In the genomic region with DNA sequence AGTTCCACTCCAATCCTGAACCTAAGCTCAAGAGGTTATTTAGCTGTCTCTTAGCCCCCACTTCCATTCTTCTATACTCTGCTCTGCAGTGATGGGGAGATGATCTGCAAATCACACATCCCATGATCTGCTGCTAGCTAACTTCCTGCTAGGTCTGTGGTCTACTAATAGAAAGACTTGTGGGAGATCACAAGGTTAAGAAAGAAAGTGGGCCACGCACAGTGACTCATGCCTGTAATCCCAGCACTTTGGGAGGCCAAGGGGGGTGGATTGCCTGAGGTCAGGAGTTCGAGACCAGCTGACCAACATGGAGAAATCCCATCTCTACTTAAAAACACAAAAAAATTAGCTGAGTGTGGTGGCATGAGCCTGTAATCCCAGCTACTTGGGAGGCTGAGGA, we compare ENCODE assay signal across 24 cellular contexts.
DNase-seq lines count a peak whose midpoint lies in the region; ATAC-seq, FAIRE-seq and TF ChIP-seq lines count a peak whose summit lies in the region.
"Had no signal": no experiment of that assay in that cellular context is flagged by ENCODE, and none has a peak within 500 bp of the region (broad histone marks: within the 10 kb centered on the region; RNA-seq: fewer than 3 reads in every experiment).

No MANE protein-coding gene starts in this region.

- no peak overlapping the region for H3K4me2 ChIP-seq in GM12878 (ENCODE audit: control insufficient read depth, insufficient read depth)
- H3K4me2 ChIP-seq: BLaER1, GM23338, KMS-11, SK-N-SH had no signal

- TF ChIP-seq POLR2A in NB4 (IDR thresholded peaks at IDR 0.05; ENCODE audit: extremely low read depth, insufficient read length) = no peak
- TF ChIP-seq POLR2A in GM12878 (IDR thresholded peaks at IDR 0.05; ENCODE audit: low read depth, low read length) = no peak

- no peak for TF ChIP-seq EP300 in GM12878 (IDR thresholded peaks at IDR 0.05; ENCODE audit: borderline replicate concordance in 1 of 2, control insufficient read depth in 1 of 2, low read depth in 2 of 2, low read length in 2 of 2)

- no TSS peak for BruUV-seq in GM12878 (replicated peaks; lab: Mats Ljungman, UMichigan)

- no peak overlapping the region for H3K9ac ChIP-seq in GM12878 (ENCODE audit: control insufficient read depth, insufficient read depth, low read length)
- H3K9ac ChIP-seq: BLaER1, KMS-11, SK-N-SH had no signal

- H3K27me3 ChIP-seq in GM12878 (replicated peaks in 1 of 2; ENCODE audit: control insufficient read depth in 2 of 2, insufficient read depth in 2 of 2, low read length in 1 of 2) = no peaks in the 10 kb centered on the region
- H3K27me3 ChIP-seq: BLaER1 had no signal

- RAD21 ChIA-PET in GM12878 (lab: Charles Lee; ENCODE audit: unreplicated experiment) = no interaction called here

- ATAC-seq in GM18867 (IDR thresholded peaks at IDR 0.05; ENCODE audit: unreplicated experiment) (peak; percentile 35), HG03342 (IDR thresholded peaks at IDR 0.05; ENCODE audit: unreplicated experiment) (peak; percentile 35), GM12878 (peak; percentile 51), HG03439 (IDR thresholded peaks at IDR 0.05; ENCODE audit: unreplicated experiment) (no peak), HG03095 (IDR thresholded peaks at IDR 0.05; ENCODE audit: unreplicated experiment) (no peak)
- ATAC-seq: GM23338 had no signal

- H3K4me1 ChIP-seq in GM12878 (ENCODE audit: control insufficient read depth, insufficient read depth, low read length) = no peaks in the 10 kb centered on the region

- H3K27ac ChIP-seq in GM12878 (ENCODE audit: control insufficient read depth, insufficient read depth) = no peak overlapping the region
- H3K27ac ChIP-seq: BLaER1, HL-60, KMS-11 had no signal

- POLR2A ChIA-PET in GM12878 (lab: Charles Lee) = no interaction called here

- 0% methylated on average over 2 of the region's 2 CpGs for WGBS in GM12878 (ENCODE audit: insufficient coverage, insufficient replicate concordance, low lambda C conversion rate, missing lambda C conversion rate)

- TF ChIP-seq CTCF in NB4 (IDR thresholded peaks at IDR 0.05; ENCODE audit: low read depth, low read length) = no peak
- TF ChIP-seq CTCF in GM12878 (IDR thresholded peaks at IDR 0.05 in 2 of 3, conservative IDR thresholded peaks at IDR 0.05 in 1 of 3; ENCODE audit: control insufficient read depth in 2 of 3, extremely low read depth in 1 of 3, insufficient read depth in 1 of 3, low read depth in 3 of 3, low read length in 3 of 3) = no peak

- FAIRE-seq in GM12878 (lab: Jason Lieb, UNC) = no peak
- FAIRE-seq: G401.6 had no signal

- in situ Hi-C loops in GM12878 (cut with MboI) = no loop called here

- intact Hi-C loops in GM12878 (cut with micrococcal nuclease; ENCODE audit: unreplicated experiment) = no loop called here

- H3K79me2 ChIP-seq in GM12878 (ENCODE audit: control insufficient read depth, insufficient read depth, low read length) = no peaks in the 10 kb centered on the region

- no peaks in the 10 kb centered on the region for H3K36me3 ChIP-seq in GM12878 (ENCODE audit: control insufficient read depth in 2 of 2, insufficient read depth in 2 of 2, low read length in 1 of 2)
- H3K36me3 ChIP-seq: BLaER1 had no signal

- H4K20me1 ChIP-seq in GM12878 (ENCODE audit: control insufficient read depth, insufficient read depth) = no peaks in the 10 kb centered on the region
- H4K20me1 ChIP-seq: BLaER1 had no signal

- no peak overlapping the region for H2AFZ ChIP-seq in GM12878 (ENCODE audit: control insufficient read depth, low read depth, low read length)
- H2AFZ ChIP-seq: GM23338 had no signal

- SMC1A ChIA-PET in GM12878 (lab: Charles Lee; ENCODE audit: uncharacterized antibody, unreplicated experiment) = interaction anchor here (0.6 to 2.1 kb wide), 4 partner anchors 19 to 350 kb away, joined by 3 to 4 read pairs (median 4); no protein-coding TSS in a partner anchor

- peak; percentile 14 for DNase-seq in NB4 (ENCODE audit: low read depth)
- no peak for DNase-seq in GM12878 (ENCODE audit: low read depth, low spot score)
- DNase-seq in NK-92 treated with Interleukin-12 subunit alpha and Interleukin-12 subunit beta, amount 100 ng/mL, for 24 hours (lab: John Stamatoyannopoulos, UW) = no peak
- DNase-seq: ACHN; CD4-positive, alpha-beta T cell; COR-L47; HCEC 1CT; NCI-H1048; NCI-H1417 treated with DMSO at 0.1 percent for 48 hours; NCI-H187; NCI-H446; NCI-H526; SIG-M5; SK-N-SH; T-helper 1 cell had no signal

- TF ChIP-seq RAD21 in GM12878 (IDR thresholded peaks at IDR 0.05; ENCODE audit: insufficient read depth, low read depth, low read length) = no peak

- CTCF ChIA-PET in GM12878 (lab: Yijun Ruan, JAX) = interaction anchor here (0.6 to 1.6 kb wide), 4 partner anchors 11 to 241 kb away, joined by 3 to 5 read pairs (median 3); no protein-coding TSS in a partner anchor

- no peak overlapping the region for H3K4me3 ChIP-seq in NB4 (ENCODE audit: low read depth, low read length)
- no peak overlapping the region for H3K4me3 ChIP-seq in GM12878
- H3K4me3 ChIP-seq: BLaER1, GM23338 had no signal

- H3K9me3 ChIP-seq in GM12878 (replicated peaks; ENCODE audit: control insufficient read depth, insufficient read depth, low read length) = no peaks in the 10 kb centered on the region
- H3K9me3 ChIP-seq: BLaER1, SK-N-SH had no signal

TF ChIP-seq in GM12878, 131 proteins besides CTCF, POLR2A, EP300 and RAD21:
- TF ChIP-seq, protein P1, sequence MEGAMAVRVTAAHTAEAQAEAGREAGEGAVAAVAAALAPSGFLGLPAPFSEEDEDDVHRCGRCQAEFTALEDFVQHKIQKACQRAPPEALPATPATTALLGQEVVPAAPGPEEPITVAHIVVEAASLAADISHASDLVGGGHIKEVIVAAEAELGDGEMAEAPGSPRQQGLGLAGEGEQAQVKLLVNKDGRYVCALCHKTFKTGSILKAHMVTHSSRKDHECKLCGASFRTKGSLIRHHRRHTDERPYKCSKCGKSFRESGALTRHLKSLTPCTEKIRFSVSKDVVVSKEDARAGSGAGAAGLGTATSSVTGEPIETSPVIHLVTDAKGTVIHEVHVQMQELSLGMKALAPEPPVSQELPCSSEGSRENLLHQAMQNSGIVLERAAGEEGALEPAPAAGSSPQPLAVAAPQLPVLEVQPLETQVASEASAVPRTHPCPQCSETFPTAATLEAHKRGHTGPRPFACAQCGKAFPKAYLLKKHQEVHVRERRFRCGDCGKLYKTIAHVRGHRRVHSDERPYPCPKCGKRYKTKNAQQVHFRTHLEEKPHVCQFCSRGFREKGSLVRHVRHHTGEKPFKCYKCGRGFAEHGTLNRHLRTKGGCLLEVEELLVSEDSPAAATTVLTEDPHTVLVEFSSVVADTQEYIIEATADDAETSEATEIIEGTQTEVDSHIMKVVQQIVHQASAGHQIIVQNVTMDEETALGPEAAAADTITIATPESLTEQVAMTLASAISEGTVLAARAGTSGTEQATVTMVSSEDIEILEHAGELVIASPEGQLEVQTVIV (IDR thresholded peaks at IDR 0.05; ENCODE audit: borderline replicate concordance, partially characterized antibody) = no peak
- TF ChIP-seq ZNF217 (IDR thresholded peaks at IDR 0.05) = no peak
- peak; percentile 34 for TF ChIP-seq IKZF1 (conservative IDR thresholded peaks at IDR 0.05)
- TF ChIP-seq RUNX3 (IDR thresholded peaks at IDR 0.05; ENCODE audit: low read length) = peak; percentile 52; the same call in 1 of the 2 replicates
- TF ChIP-seq, protein P2, sequence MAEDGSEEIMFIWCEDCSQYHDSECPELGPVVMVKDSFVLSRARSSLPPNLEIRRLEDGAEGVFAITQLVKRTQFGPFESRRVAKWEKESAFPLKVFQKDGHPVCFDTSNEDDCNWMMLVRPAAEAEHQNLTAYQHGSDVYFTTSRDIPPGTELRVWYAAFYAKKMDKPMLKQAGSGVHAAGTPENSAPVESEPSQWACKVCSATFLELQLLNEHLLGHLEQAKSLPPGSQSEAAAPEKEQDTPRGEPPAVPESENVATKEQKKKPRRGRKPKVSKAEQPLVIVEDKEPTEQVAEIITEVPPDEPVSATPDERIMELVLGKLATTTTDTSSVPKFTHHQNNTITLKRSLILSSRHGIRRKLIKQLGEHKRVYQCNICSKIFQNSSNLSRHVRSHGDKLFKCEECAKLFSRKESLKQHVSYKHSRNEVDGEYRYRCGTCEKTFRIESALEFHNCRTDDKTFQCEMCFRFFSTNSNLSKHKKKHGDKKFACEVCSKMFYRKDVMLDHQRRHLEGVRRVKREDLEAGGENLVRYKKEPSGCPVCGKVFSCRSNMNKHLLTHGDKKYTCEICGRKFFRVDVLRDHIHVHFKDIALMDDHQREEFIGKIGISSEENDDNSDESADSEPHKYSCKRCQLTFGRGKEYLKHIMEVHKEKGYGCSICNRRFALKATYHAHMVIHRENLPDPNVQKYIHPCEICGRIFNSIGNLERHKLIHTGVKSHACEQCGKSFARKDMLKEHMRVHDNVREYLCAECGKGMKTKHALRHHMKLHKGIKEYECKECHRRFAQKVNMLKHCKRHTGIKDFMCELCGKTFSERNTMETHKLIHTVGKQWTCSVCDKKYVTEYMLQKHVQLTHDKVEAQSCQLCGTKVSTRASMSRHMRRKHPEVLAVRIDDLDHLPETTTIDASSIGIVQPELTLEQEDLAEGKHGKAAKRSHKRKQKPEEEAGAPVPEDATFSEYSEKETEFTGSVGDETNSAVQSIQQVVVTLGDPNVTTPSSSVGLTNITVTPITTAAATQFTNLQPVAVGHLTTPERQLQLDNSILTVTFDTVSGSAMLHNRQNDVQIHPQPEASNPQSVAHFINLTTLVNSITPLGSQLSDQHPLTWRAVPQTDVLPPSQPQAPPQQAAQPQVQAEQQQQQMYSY (CRISPR knock-in tag; IDR thresholded peaks at IDR 0.05) = no peak
- 0 out of 2 replicates have a peak, but pooled peaks have one; percentile 32 for TF ChIP-seq EED (IDR thresholded peaks at IDR 0.05; ENCODE audit: low read depth)
- peak; percentile 48 to 51; a peak in 2 of 4 replicates for TF ChIP-seq IKZF2 (IDR thresholded peaks at IDR 0.05)
TF ChIP-seq in GM12878: peak in this region for 4.

Comparison
In these comparisons a context has a peak if more than half of its experiments do, and no peak if none do; other contexts are left out.
1. ATAC-seq: peak in GM18867 (single experiment), HG03342 (single experiment) and GM12878 (single experiment); none in HG03439 (single experiment) and HG03095 (single experiment).